10 cellular contexts compared by ENCODE assay signal in genomic region chr9:130780865-130781504, GRCh38. TPM values are rescaled to one million over a fixed set of nuclear protein-coding genes. Genes with fewer than 3 reads are reported as not detected.
DNase-seq lines count a peak whose midpoint lies in the region; ATAC-seq and TF ChIP-seq lines count a peak whose summit lies in the region.
"Had no signal": no experiment of that assay in that cellular context is flagged by ENCODE, and none has a peak within 500 bp of the region (broad histone marks: within the 10 kb centered on the region; RNA-seq: fewer than 3 reads in every experiment).

No MANE protein-coding gene starts in this region.

- peak overlapping the region; percentile 36 for H3K4me3 Mint-ChIP-seq in osteocyte (ENCODE audit: unreplicated experiment)

- H3K9me3 Mint-ChIP-seq in osteocyte (ENCODE audit: unreplicated experiment), result peaks cover 2% of the 10 kb centered on the region

- DNase-seq in AG09319 (ENCODE audit: extremely low read depth, low read depth) (peak; percentile 87), NCI-H226 (peak; percentile 83), osteocyte (ENCODE audit: extremely low spot score, unreplicated experiment) (no peak), HPDE6-E6E7 (ENCODE audit: extremely low spot score) (no peak), iPS-NIHi11 (ENCODE audit: low spot score) (no peak)
- DNase-seq in activated naive CD4-positive, alpha-beta T cell treated with anti-CD3 and anti-CD28 coated beads, Interleukin-2, amount 50 U/mL, for 16 hours, result no peak
- DNase-seq: DND-41, NCI-H748 treated with DMSO at 0.1 percent for 48 hours had no signal

- no peak overlapping the region for H3K4me3 ChIP-seq in esophagus (ENCODE audit: low read depth in 1 of 2, low read length in 2 of 2)

- ATAC-seq in HG03520 (IDR thresholded peaks at IDR 0.05; ENCODE audit: unreplicated experiment), result no peak

- TF ChIP-seq CTCF in AG09319 (IDR thresholded peaks at IDR 0.05; ENCODE audit: low read depth, low read length), result no peak
- no peak for TF ChIP-seq CTCF in osteocyte (IDR thresholded peaks at IDR 0.05)

- H3K4me1 ChIP-seq in esophagus (ENCODE audit: control insufficient read depth in 2 of 2, insufficient read depth in 2 of 2, low read length in 1 of 2), result peaks cover 0 to 6% of the 10 kb centered on the region in 2 donors

- H3K27me3 ChIP-seq in esophagus (ENCODE audit: control insufficient read depth in 1 of 2, insufficient read depth in 2 of 2, low read length in 2 of 2), result no peaks in the 10 kb centered on the region

- 52 to 61% methylated on average over 9 of the region's 9 CpGs for WGBS in esophagus, 2 donors

- H3K27ac ChIP-seq in esophagus (ENCODE audit: low read depth in 2 of 2, low read length in 1 of 2), result peak overlapping the region; percentile 77 to 81

- no peaks in the 10 kb centered on the region for H3K36me3 Mint-ChIP-seq in osteocyte (ENCODE audit: unreplicated experiment)

- H3K27me3 Mint-ChIP-seq in osteocyte (ENCODE audit: unreplicated experiment), result no peaks in the 10 kb centered on the region

- H3K4me1 Mint-ChIP-seq in osteocyte (ENCODE audit: unreplicated experiment), result peaks cover 62% of the 10 kb centered on the region

- no peaks in the 10 kb centered on the region for H3K9me3 ChIP-seq in esophagus (ENCODE audit: control insufficient read depth in 2 of 2, insufficient read depth in 1 of 2, low read depth in 1 of 2, low read length in 1 of 2)

- H3K27ac Mint-ChIP-seq in osteocyte (ENCODE audit: unreplicated experiment), result peak overlapping the region; percentile 78

- H3K36me3 ChIP-seq in esophagus (ENCODE audit: control insufficient read depth in 2 of 2, insufficient read depth in 2 of 2, low read length in 1 of 2), result no peaks in the 10 kb centered on the region

RNA-seq across cellular contexts. Expression of gene ABL1, which starts 54.1 kb away (rescaled TPM):
- polyA plus RNA-seq in esophagus, result 10 to 100 TPM; 13.6 to 19.0 TPM
- total RNA-seq in osteocyte, result 97.7 and 101 TPM in 2 replicates

Comparison
In these comparisons a context has a peak if more than half of its experiments do, and no peak if none do; other contexts are left out.
1. DNase-seq: peak in AG09319 (single experiment) and NCI-H226 (single experiment); none in osteocyte (single experiment), activated naive CD4-positive, alpha-beta T cell treated with anti-CD3 and anti-CD28 coated beads, Interleukin-2, amount 50 U/mL, for 16 hours (single experiment), HPDE6-E6E7 (single experiment) and iPS-NIHi11 (single experiment).